ENCODE assay signal across 1 cellular context in genomic region chr15:40746916-40747418, GRCh38.
TF ChIP-seq lines count a peak whose summit lies in the region.

No MANE protein-coding gene starts in this region.

TF ChIP-seq in H1, 55 proteins besides CTCF, POLR2A, EP300 and RAD21:
- TF ChIP-seq, protein P1, sequence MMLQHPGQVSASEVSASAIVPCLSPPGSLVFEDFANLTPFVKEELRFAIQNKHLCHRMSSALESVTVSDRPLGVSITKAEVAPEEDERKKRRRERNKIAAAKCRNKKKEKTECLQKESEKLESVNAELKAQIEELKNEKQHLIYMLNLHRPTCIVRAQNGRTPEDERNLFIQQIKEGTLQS (IDR thresholded peaks at IDR 0.05; ENCODE audit: insufficient read depth, low read depth, low read length): 0 out of 2 replicates have a peak, but pooled peaks have one; percentile 30
- TF ChIP-seq GABPA (IDR thresholded peaks at IDR 0.05; ENCODE audit: borderline replicate concordance, insufficient read depth, low read length) (no peak), CEBPB (IDR thresholded peaks at IDR 0.05; ENCODE audit: low read depth, low read length) (peak; percentile 46; the same call in 1 of the 2 replicates), SP4 (IDR thresholded peaks at IDR 0.05; ENCODE audit: low read length) (no peak), CHD2 (IDR thresholded peaks at IDR 0.05; ENCODE audit: low read length) (no peak), JUND (IDR thresholded peaks at IDR 0.05; ENCODE audit: low read length) (peak; percentile 46; the same call in 1 of the 2 replicates), SP2 (IDR thresholded peaks at IDR 0.05; ENCODE audit: low read length) (no peak), PHF8 (conservative IDR thresholded peaks at IDR 0.05; ENCODE audit: low read depth, low read length) (no peak), SIX5 (IDR thresholded peaks at IDR 0.05; ENCODE audit: low read depth, low read length) (no peak), ATF2 (IDR thresholded peaks at IDR 0.05; ENCODE audit: low read length) (no peak), KDM5A (IDR thresholded peaks at IDR 0.05; ENCODE audit: low read length) (no peak), TAF1 (IDR thresholded peaks at IDR 0.05; ENCODE audit: low read depth, low read length) (no peak), TCF12 (IDR thresholded peaks at IDR 0.05; ENCODE audit: low read depth, low read length) (no peak), YY1 (IDR thresholded peaks at IDR 0.05; ENCODE audit: low read depth, low read length) (no peak), USF2 (IDR thresholded peaks at IDR 0.05; ENCODE audit: low read length) (no peak), SP1 (IDR thresholded peaks at IDR 0.05; ENCODE audit: low read depth, low read length) (no peak), KDM4A (IDR thresholded peaks at IDR 0.05; ENCODE audit: low read depth, low read length, severe bottlenecking) (no peak), NRF1 (IDR thresholded peaks at IDR 0.05; ENCODE audit: low read depth, low read length) (no peak)
TF ChIP-seq in H1: peak in this region for 3.
